In genomic region chr10:76086571-76087260, GRCh38 we compare ENCODE assay signal across 8 cellular contexts.
DNase-seq lines count a peak whose midpoint lies in the region; ATAC-seq and TF ChIP-seq lines count a peak whose summit lies in the region.

No MANE protein-coding gene starts in this region.

- intact Hi-C loops in heart left ventricle (cut with DNase I) = no loop called here

- H3K9me3 ChIP-seq in heart left ventricle (peaks cover 0 to 4% (median 0%) of the 10 kb centered on the region in 12 donors), right atrium auricular region (no peaks in the 10 kb centered on the region), upper lobe of left lung (no peaks in the 10 kb centered on the region)

- H3K36me3 ChIP-seq in heart left ventricle (no peaks in the 10 kb centered on the region), right atrium auricular region (no peaks in the 10 kb centered on the region), upper lobe of left lung (no peaks in the 10 kb centered on the region)

- H3K27me3 ChIP-seq in heart left ventricle (no peaks in the 10 kb centered on the region), right atrium auricular region (no peaks in the 10 kb centered on the region), upper lobe of left lung (no peaks in the 10 kb centered on the region)

- TF ChIP-seq CTCF in heart left ventricle (IDR thresholded peaks at IDR 0.05) (peak in 5 of 12 donors; percentile 8 to 38 (median 16)), right atrium auricular region (IDR thresholded peaks at IDR 0.05) (peak in 1 of 2 donors; percentile 51), upper lobe of left lung (IDR thresholded peaks at IDR 0.05) (peak in 4 of 6 experiments; percentile 25 to 57 (median 33))

- ATAC-seq in heart left ventricle (peak; percentile 52 to 69 (median 59)), upper lobe of left lung (ENCODE audit: low FRiP score in 2 of 2) (peak in 1 of 2 donors; percentile 71), GM21737 (IDR thresholded peaks at IDR 0.05; ENCODE audit: unreplicated experiment) (no peak)

- in situ Hi-C loops in KBM-7 (cut with MboI; ENCODE audit: low pct_unique_long_range_greater_than_20kb, low sequenced_read_pairs) = no loop called here

- no peak overlapping the region for H3K4me3 ChIP-seq in heart left ventricle
- H3K4me3 ChIP-seq in right atrium auricular region = no peak overlapping the region
- H3K4me3 ChIP-seq in upper lobe of left lung = no peak overlapping the region

- H3K4me1 ChIP-seq in heart left ventricle (peaks cover 0 to 9% (median 0%) of the 10 kb centered on the region in 12 donors), right atrium auricular region (peaks cover 0 to 6% of the 10 kb centered on the region in 2 donors), upper lobe of left lung (peaks cover 0 to 9% (median 7%) of the 10 kb centered on the region in 4 donors)

- H3K27ac ChIP-seq in heart left ventricle (peak overlapping the region in 3 of 12 donors; percentile 17 to 44 (median 34)), right atrium auricular region (no peak overlapping the region), upper lobe of left lung (peak overlapping the region in 1 of 4 donors; percentile 14)

- no peak for TF ChIP-seq EP300 in upper lobe of left lung (IDR thresholded peaks at IDR 0.05)

- WGBS in heart left ventricle, 4 donors = 59 to 64% (median 60%) methylated on average over 11 of the region's 11 CpGs
- 40 to 47% methylated on average over 11 of the region's 11 CpGs for WGBS in upper lobe of left lung, 2 donors

- TF ChIP-seq POLR2A in heart left ventricle (IDR thresholded peaks at IDR 0.05) (no peak), upper lobe of left lung (IDR thresholded peaks at IDR 0.05) (no peak)

- DNase-seq in heart left ventricle (peak in 2 of 5 donors; percentile 22 to 23), right atrium auricular region (ENCODE audit: low spot score) (no peak), KBM-7 (peak; percentile 32), SW480 (ENCODE audit: low spot score) (peak; percentile 76), iPS-NIHi11 (ENCODE audit: low spot score) (peak; percentile 61), upper lobe of left lung (peak in 1 of 2 donors; percentile 24), AML-193 (lab: John Stamatoyannopoulos, UW) (no peak)

Comparison
In these comparisons a context has a peak if more than half of its experiments do, and no peak if none do; other contexts are left out.
1. DNase-seq: peak in KBM-7 (single experiment), SW480 (single experiment) and iPS-NIHi11 (single experiment); none in right atrium auricular region (single experiment) and AML-193 (0 of 2).